Comparison of ENCODE assay signal across 8 cellular contexts in genomic region chr14:63853831-63854293, GRCh38. TPM values are rescaled to one million over a fixed set of nuclear protein-coding genes. Genes with fewer than 3 reads are reported as not detected.
DNase-seq lines count a peak whose midpoint lies in the region; ATAC-seq and TF ChIP-seq lines count a peak whose summit lies in the region.

No MANE protein-coding gene starts in this region.

- peaks cover 6% of the 10 kb centered on the region; the same call in 1 of the 2 replicates for H3K4me1 ChIP-seq in HUES48 (ENCODE audit: control insufficient read depth, insufficient read depth, low read length)
- H3K4me1 ChIP-seq in SK-N-SH (ENCODE audit: control insufficient read depth in 1 of 2, insufficient read depth in 2 of 2, low read depth in 1 of 2, low read length in 1 of 2): peaks cover 4 to 22% of the 10 kb centered on the region in 2 experiments; a peak in 3 of 4 replicates
- peaks cover 0 to 41% of the 10 kb centered on the region in 2 donors for H3K4me1 ChIP-seq in right atrium auricular region

- H3K9ac ChIP-seq in HUES48 (ENCODE audit: low read depth, low read length): 0 out of 2 replicates have a peak overlapping the region, but pooled peaks have one; percentile 31
- H3K9ac ChIP-seq in SK-N-SH: peak overlapping the region; percentile 76

- H3F3A ChIP-seq in SK-N-SH (replicated peaks; ENCODE audit: insufficient read depth): no peaks in the 10 kb centered on the region

- TF ChIP-seq EP300 in SK-N-SH (IDR thresholded peaks at IDR 0.05; ENCODE audit: borderline replicate concordance in 1 of 2, low read depth in 1 of 2, low read length in 1 of 2): no peak

- peak overlapping the region; percentile 31 for H3K27ac ChIP-seq in AG04450 (ENCODE audit: low read depth, low read length)
- no peak overlapping the region for H3K27ac ChIP-seq in HUES48 (ENCODE audit: low read depth, low read length)
- peak overlapping the region; percentile 67 to 80; a peak in 3 of 4 replicates for H3K27ac ChIP-seq in SK-N-SH (ENCODE audit: low read depth in 2 of 2, low read length in 1 of 2)
- H3K27ac ChIP-seq in right atrium auricular region: peak overlapping the region; percentile 86 to 91

- peak overlapping the region; percentile 74 for H3K4me2 ChIP-seq in SK-N-SH

- ATAC-seq in GM19035 (IDR thresholded peaks at IDR 0.05; ENCODE audit: unreplicated experiment): peak; percentile 34

- POLR2A ChIA-PET in AG04450 (lab: Yijun Ruan, JAX): no interaction called here
- POLR2A ChIA-PET in SK-N-SH (lab: Yijun Ruan, JAX): no interaction called here

- no peak for TF ChIP-seq RAD21 in SK-N-SH (IDR thresholded peaks at IDR 0.05; ENCODE audit: low read length)

- no peaks in the 10 kb centered on the region for H4K20me1 ChIP-seq in SK-N-SH (ENCODE audit: insufficient read depth)

- DNase-seq in AG04450 (ENCODE audit: low read depth, low spot score): no peak
- peak; percentile 60 for DNase-seq in SK-N-SH
- DNase-seq in activated naive CD8-positive, alpha-beta T cell treated with anti-CD3 and anti-CD28 coated beads, Interleukin-2, amount 50 U/mL, for 16 hours (ENCODE audit: low read depth, low spot score): peak; percentile 13
- peak; percentile 65 for DNase-seq in right atrium auricular region (ENCODE audit: low spot score)
- DNase-seq in retinal pigment epithelial cell (ENCODE audit: low read depth): no peak
- DNase-seq in KG1 (lab: John Stamatoyannopoulos, UW): no peak

- no peak for TF ChIP-seq CTCF in AG04450 (IDR thresholded peaks at IDR 0.05; ENCODE audit: low read depth, low read length)
- TF ChIP-seq CTCF in SK-N-SH (IDR thresholded peaks at IDR 0.05): no peak
- no peak for TF ChIP-seq CTCF in right atrium auricular region (IDR thresholded peaks at IDR 0.05)
- no peak for TF ChIP-seq CTCF in retinal pigment epithelial cell (conservative IDR thresholded peaks at IDR 0.05; ENCODE audit: low read depth, low read length)

- CTCF ChIA-PET in AG04450 (lab: Charles Lee) (interaction anchor here (1.7 kb wide), 1 partner anchor 450 kb away, joined by 6 read pairs; no protein-coding TSS in a partner anchor), SK-N-SH (lab: Yijun Ruan, JAX) (interaction anchor here (0.6 to 3.1 kb wide), 3 partner anchors 15 to 54 kb away, joined by 3 to 13 read pairs (median 4); no protein-coding TSS in a partner anchor)

- peak overlapping the region; percentile 64 for H3K4me3 ChIP-seq in AG04450 (ENCODE audit: low read depth, low read length)
- peak overlapping the region; percentile 80 for H3K4me3 ChIP-seq in HUES48 (ENCODE audit: low read depth, low read length)
- H3K4me3 ChIP-seq in SK-N-SH (ENCODE audit: low read depth in 2 of 2, low read length in 1 of 2): peak overlapping the region; percentile 80 to 83
- H3K4me3 ChIP-seq in right atrium auricular region: peak overlapping the region; percentile 56 to 87
- peak overlapping the region; percentile 82 for H3K4me3 ChIP-seq in retinal pigment epithelial cell (ENCODE audit: low read length)

- H3K79me2 ChIP-seq in SK-N-SH (ENCODE audit: insufficient read depth): peaks cover 23% of the 10 kb centered on the region

- H3K9me2 ChIP-seq in SK-N-SH: no peaks in the 10 kb centered on the region

- peak overlapping the region; percentile 95 for H2AFZ ChIP-seq in SK-N-SH (ENCODE audit: low read depth)

- no peaks in the 10 kb centered on the region for H3K9me3 ChIP-seq in AG04450 (ENCODE audit: control insufficient read depth, insufficient read depth, low read length)
- no peaks in the 10 kb centered on the region for H3K9me3 ChIP-seq in HUES48 (ENCODE audit: control insufficient read depth, insufficient read depth, low read length)
- H3K9me3 ChIP-seq in SK-N-SH: no peaks in the 10 kb centered on the region
- no peaks in the 10 kb centered on the region for H3K9me3 ChIP-seq in right atrium auricular region

- no peaks in the 10 kb centered on the region for H3K36me3 ChIP-seq in HUES48 (ENCODE audit: control insufficient read depth, insufficient read depth, low read length)
- no peaks in the 10 kb centered on the region for H3K36me3 ChIP-seq in SK-N-SH (replicated peaks in 1 of 2; ENCODE audit: control insufficient read depth in 1 of 2, insufficient read depth in 2 of 2, low read length in 1 of 2)
- H3K36me3 ChIP-seq in right atrium auricular region: no peaks in the 10 kb centered on the region

- under 1% methylated on average over 17 of the region's 18 CpGs for WGBS in SK-N-SH (ENCODE audit: low lambda C conversion rate)

- H3K27me3 ChIP-seq in AG04450 (ENCODE audit: control insufficient read depth, insufficient read depth, low read length): peaks cover 4% of the 10 kb centered on the region
- peaks cover 5% of the 10 kb centered on the region; the same call in 1 of the 2 replicates for H3K27me3 ChIP-seq in HUES48 (ENCODE audit: control insufficient read depth, insufficient read depth, low read length)
- H3K27me3 ChIP-seq in SK-N-SH (ENCODE audit: insufficient read depth): no peaks in the 10 kb centered on the region
- H3K27me3 ChIP-seq in right atrium auricular region: no peaks in the 10 kb centered on the region

TF ChIP-seq in SK-N-SH, 30 proteins besides CTCF, POLR2A, EP300 and RAD21 (continues in another document):
- TF ChIP-seq, protein P1, sequence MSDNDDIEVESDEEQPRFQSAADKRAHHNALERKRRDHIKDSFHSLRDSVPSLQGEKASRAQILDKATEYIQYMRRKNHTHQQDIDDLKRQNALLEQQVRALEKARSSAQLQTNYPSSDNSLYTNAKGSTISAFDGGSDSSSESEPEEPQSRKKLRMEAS (IDR thresholded peaks at IDR 0.05; ENCODE audit: low read depth): no peak
- TF ChIP-seq SIN3A (IDR thresholded peaks at IDR 0.05; ENCODE audit: borderline replicate concordance, low read depth, low read length) (no peak), JUND (IDR thresholded peaks at IDR 0.05) (no peak), YY1 (IDR thresholded peaks at IDR 0.05; ENCODE audit: low read depth) (no peak), FOXJ3 (CRISPR knock-in tag; IDR thresholded peaks at IDR 0.05) (no peak), NFIC (IDR thresholded peaks at IDR 0.05; ENCODE audit: borderline replicate concordance) (no peak), TAF1 (IDR thresholded peaks at IDR 0.05; ENCODE audit: borderline replicate concordance, low read depth, low read length) (no peak), POLR2AphosphoS5 (IDR thresholded peaks at IDR 0.05; ENCODE audit: low read depth, low read length) (no peak), MEF2A (IDR thresholded peaks at IDR 0.05; ENCODE audit: borderline replicate concordance, low read depth) (no peak), MXI1 (IDR thresholded peaks at IDR 0.05; ENCODE audit: low read depth, low read length) (no peak), RCOR1 (IDR thresholded peaks at IDR 0.05; ENCODE audit: low read length) (no peak), EZH2phosphoT487 (IDR thresholded peaks at IDR 0.05; ENCODE audit: borderline replicate concordance, low read depth) (no peak), GATA2 (CRISPR knock-in tag; IDR thresholded peaks at IDR 0.05) (no peak), USF1 (IDR thresholded peaks at IDR 0.05; ENCODE audit: borderline replicate concordance, low read depth) (no peak), FOSL2 (IDR thresholded peaks at IDR 0.05; ENCODE audit: borderline replicate concordance, low read depth) (no peak), FOXM1 (IDR thresholded peaks at IDR 0.05; ENCODE audit: low read depth) (no peak), RFX5 (IDR thresholded peaks at IDR 0.05; ENCODE audit: low read length) (no peak)
- TF ChIP-seq, protein P2, sequence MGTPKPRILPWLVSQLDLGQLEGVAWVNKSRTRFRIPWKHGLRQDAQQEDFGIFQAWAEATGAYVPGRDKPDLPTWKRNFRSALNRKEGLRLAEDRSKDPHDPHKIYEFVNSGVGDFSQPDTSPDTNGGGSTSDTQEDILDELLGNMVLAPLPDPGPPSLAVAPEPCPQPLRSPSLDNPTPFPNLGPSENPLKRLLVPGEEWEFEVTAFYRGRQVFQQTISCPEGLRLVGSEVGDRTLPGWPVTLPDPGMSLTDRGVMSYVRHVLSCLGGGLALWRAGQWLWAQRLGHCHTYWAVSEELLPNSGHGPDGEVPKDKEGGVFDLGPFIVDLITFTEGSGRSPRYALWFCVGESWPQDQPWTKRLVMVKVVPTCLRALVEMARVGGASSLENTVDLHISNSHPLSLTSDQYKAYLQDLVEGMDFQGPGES (IDR thresholded peaks at IDR 0.05; ENCODE audit: low read depth, low read length): no peak

RNA-seq across cellular contexts. Expression of gene SYNE2, which starts 1.1 kb away (rescaled TPM):
- polyA plus RNA-seq in AG04450 (2011; rRNA removed) (6.1 and 7.1 TPM in 2 replicates), SK-N-SH (2012; rRNA removed) (6.5 and 7.1 TPM in 2 replicates)
- polyA minus RNA-seq in AG04450 (2011; rRNA and poly(A)+ RNA removed): 25.8 TPM in 2 replicates
- 3.6 and 4.7 TPM in 2 replicates for polyA plus RNA-seq in SK-N-SH (2012; cell fraction: cytosol; rRNA removed)
- polyA plus RNA-seq in SK-N-SH (2012; cell fraction: nucleus; rRNA removed): 18.8 and 21.3 TPM in 2 replicates
- 100 to 1,000 TPM; 149 to 202 TPM for total RNA-seq in right atrium auricular region

Comparison
In these comparisons a context has a peak if more than half of its experiments do, and no peak if none do; other contexts are left out.
1. DNase-seq: peak in SK-N-SH (single experiment), activated naive CD8-positive, alpha-beta T cell treated with anti-CD3 and anti-CD28 coated beads, Interleukin-2, amount 50 U/mL, for 16 hours (single experiment) and right atrium auricular region (single experiment); none in AG04450 (single experiment), retinal pigment epithelial cell (single experiment) and KG1 (single experiment).
2. Peak in every context shown above with its lines, with median percentiles within 50 percentile points of each other: H3K4me3 ChIP-seq.